Comparison of ENCODE assay signal across 8 cellular contexts in the genomic region with DNA sequence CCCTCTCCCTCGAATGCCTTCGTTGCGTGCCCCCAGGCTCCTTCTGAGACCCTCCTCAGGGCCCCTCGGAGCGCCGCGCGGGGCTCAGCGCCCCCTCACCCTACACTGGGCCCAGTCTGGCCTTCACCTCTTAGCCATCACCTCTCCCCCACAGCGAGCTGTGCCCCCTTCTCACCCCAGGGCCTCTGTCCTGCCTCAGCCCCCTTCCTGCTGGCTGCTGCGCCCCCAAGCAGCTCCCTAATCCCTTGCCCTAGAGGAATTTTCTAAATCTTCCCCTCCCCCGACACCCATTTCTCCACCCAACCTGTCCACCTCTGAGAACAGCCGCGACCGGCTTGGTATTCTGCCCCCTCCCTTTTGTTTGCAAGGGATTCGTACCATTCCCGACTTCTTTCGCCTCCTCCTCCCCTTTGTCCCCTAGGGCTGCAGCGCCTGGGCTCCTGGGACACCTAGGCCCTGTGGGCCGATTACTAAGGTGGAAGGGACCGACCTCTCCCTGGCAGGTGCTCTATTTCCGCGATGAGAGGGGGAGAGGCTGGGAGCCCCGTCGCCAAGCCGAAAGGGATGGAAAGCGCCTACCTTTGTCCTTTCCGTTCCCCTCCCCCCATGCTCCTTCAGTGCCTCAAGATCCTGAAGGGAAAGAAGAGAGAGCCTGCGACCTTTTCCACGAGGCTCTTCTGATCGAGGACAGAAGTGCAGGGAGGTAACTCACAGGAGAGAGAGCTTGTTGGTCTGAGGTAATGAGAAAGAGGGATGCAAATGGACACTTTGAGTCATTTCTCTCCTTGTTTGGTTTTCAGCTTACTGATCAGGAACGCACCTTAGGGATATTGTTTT. TPM values are rescaled to one million over a fixed set of nuclear protein-coding genes. Genes with fewer than 3 reads are reported as not detected.
DNase-seq lines count a peak whose midpoint lies in the region; FAIRE-seq and TF ChIP-seq lines count a peak whose summit lies in the region.

No MANE protein-coding gene starts in this region.

- peak overlapping the region; percentile 65 for H3K27ac ChIP-seq in OCI-LY3 (ENCODE audit: low read length)
- H3K27ac ChIP-seq in endothelial cell of umbilical vein (ENCODE audit: insufficient read depth, low read depth, low read length): no peak overlapping the region

- peaks cover 3% of the 10 kb centered on the region for H3K36me3 Mint-ChIP-seq in activated T-cell treated with anti-CD3 and anti-CD28 coated beads, Interleukin-2, amount 50 U/mL, for 24 hours (ENCODE audit: low read depth)
- H3K36me3 Mint-ChIP-seq in osteocyte (ENCODE audit: unreplicated experiment): peaks cover 3% of the 10 kb centered on the region

- no peaks in the 10 kb centered on the region for H3K9me3 Mint-ChIP-seq in activated T-cell treated with anti-CD3 and anti-CD28 coated beads, Interleukin-2, amount 50 U/mL, for 24 hours
- H3K9me3 Mint-ChIP-seq in osteocyte (ENCODE audit: unreplicated experiment): no peaks in the 10 kb centered on the region

- no peak for TF ChIP-seq POLR2A in endothelial cell of umbilical vein (IDR thresholded peaks at IDR 0.05; ENCODE audit: low read depth, low read length)

- peaks cover 33% of the 10 kb centered on the region for H3K4me1 ChIP-seq in OCI-LY3 (ENCODE audit: low read length)
- peaks cover 6% of the 10 kb centered on the region for H3K4me1 ChIP-seq in endothelial cell of umbilical vein (ENCODE audit: control insufficient read depth, extremely low read depth, insufficient read depth, low read length)

- no peak for DNase-seq in activated T-cell treated with anti-CD3 and anti-CD28 coated beads, Interleukin-2, amount 50 U/mL, for 24 hours
- DNase-seq in activated T-cell treated with anti-CD3 and anti-CD28 coated beads for 4 hours: no peak
- no peak for DNase-seq in endothelial cell of umbilical vein (ENCODE audit: low read depth, low spot score)
- no peak for DNase-seq in osteocyte (ENCODE audit: extremely low spot score, unreplicated experiment)
- no peak for DNase-seq in NCI-H1694 (lab: John Stamatoyannopoulos, UW)
- DNase-seq in 8988T: no peak
- DNase-seq in occipital lobe (lab: John Stamatoyannopoulos, UW): no peak

- H3K9me1 ChIP-seq in endothelial cell of umbilical vein (replicated peaks; ENCODE audit: control insufficient read depth, extremely low read depth, insufficient read depth, low read length): no peaks in the 10 kb centered on the region

- H3K4me2 ChIP-seq in OCI-LY3 (ENCODE audit: low read length) (peak overlapping the region; percentile 99), endothelial cell of umbilical vein (ENCODE audit: insufficient read depth, low read length) (no peak overlapping the region)

- H3K27me3 ChIP-seq in OCI-LY3 (ENCODE audit: low read depth, low read length) (no peaks in the 10 kb centered on the region), endothelial cell of umbilical vein (ENCODE audit: control insufficient read depth in 2 of 2, insufficient read depth in 2 of 2, low read length in 2 of 2) (no peaks in the 10 kb centered on the region)

- no peaks in the 10 kb centered on the region for H3K79me2 ChIP-seq in OCI-LY3 (ENCODE audit: low read length)
- H3K79me2 ChIP-seq in endothelial cell of umbilical vein (ENCODE audit: control insufficient read depth, insufficient read depth, low read length): no peaks in the 10 kb centered on the region

- H4K20me1 ChIP-seq in OCI-LY3 (ENCODE audit: insufficient read depth, low read length) (peaks cover 9% of the 10 kb centered on the region; the same call in 1 of the 2 replicates), endothelial cell of umbilical vein (replicated peaks; ENCODE audit: control insufficient read depth, extremely low read depth, insufficient read depth, low read length) (no peaks in the 10 kb centered on the region)

- dilution Hi-C loops in endothelial cell of umbilical vein (cut with MboI; ENCODE audit: extremely low pct_ligation_motif_present, low sequenced_read_pairs): no loop called here

- no peak for FAIRE-seq in endothelial cell of umbilical vein (lab: Jason Lieb, UNC)

- POLR2A ChIA-PET in endothelial cell of umbilical vein (lab: Charles Lee): no interaction called here

- intact Hi-C loops in endothelial cell of umbilical vein (cut with micrococcal nuclease): loop anchor here (2.0 kb wide), 1 partner anchor 21 kb away; no protein-coding TSS in a partner anchor

- CTCF ChIA-PET in endothelial cell of umbilical vein (lab: Charles Lee): interaction anchor here (1.8 to 7.7 kb wide), 2 partner anchors 98 to 209 kb away, joined by 8 to 47 read pairs; no protein-coding TSS in a partner anchor

- peak overlapping the region; percentile 93 for H3K27ac Mint-ChIP-seq in activated T-cell treated with anti-CD3 and anti-CD28 coated beads, Interleukin-2, amount 50 U/mL, for 24 hours
- H3K27ac Mint-ChIP-seq in osteocyte (ENCODE audit: unreplicated experiment): peak overlapping the region; percentile 42

- TF ChIP-seq CTCF in OCI-LY3 (IDR thresholded peaks at IDR 0.05; ENCODE audit: low read depth, low read length): no peak
- TF ChIP-seq CTCF in endothelial cell of umbilical vein (IDR thresholded peaks at IDR 0.05; ENCODE audit: extremely low read depth in 1 of 2, insufficient read depth in 1 of 2, low read depth in 1 of 2, low read length in 2 of 2): no peak
- TF ChIP-seq CTCF in osteocyte (IDR thresholded peaks at IDR 0.05): no peak

- H3K9ac ChIP-seq in OCI-LY3 (ENCODE audit: low read length): peak overlapping the region; percentile 94
- no peak overlapping the region for H3K9ac ChIP-seq in endothelial cell of umbilical vein (replicated peaks; ENCODE audit: extremely low read depth, insufficient read depth, low read length)

- H3K36me3 ChIP-seq in OCI-LY3 (replicated peaks; ENCODE audit: low read depth, low read length) (peaks cover 5% of the 10 kb centered on the region), endothelial cell of umbilical vein (ENCODE audit: control insufficient read depth in 2 of 2, extremely low read depth in 1 of 2, insufficient read depth in 2 of 2, low read length in 2 of 2) (no peaks in the 10 kb centered on the region)

- H3K4me3 Mint-ChIP-seq in activated T-cell treated with anti-CD3 and anti-CD28 coated beads, Interleukin-2, amount 50 U/mL, for 24 hours: peak overlapping the region; percentile 80
- H3K4me3 Mint-ChIP-seq in osteocyte (ENCODE audit: unreplicated experiment): peak overlapping the region; percentile 70

- H3K27me3 Mint-ChIP-seq in activated T-cell treated with anti-CD3 and anti-CD28 coated beads, Interleukin-2, amount 50 U/mL, for 24 hours: peaks cover 46% of the 10 kb centered on the region
- H3K27me3 Mint-ChIP-seq in osteocyte (ENCODE audit: unreplicated experiment): no peaks in the 10 kb centered on the region

- H3K4me1 Mint-ChIP-seq in activated T-cell treated with anti-CD3 and anti-CD28 coated beads, Interleukin-2, amount 50 U/mL, for 24 hours (ENCODE audit: low read depth): peaks cover 40% of the 10 kb centered on the region
- peaks cover 20% of the 10 kb centered on the region for H3K4me1 Mint-ChIP-seq in osteocyte (ENCODE audit: unreplicated experiment)

- BruUV-seq in endothelial cell of umbilical vein (replicated peaks; lab: Mats Ljungman, UMichigan): no TSS peak

- H3K4me3 ChIP-seq in OCI-LY3 (ENCODE audit: low read length) (peak overlapping the region; percentile 87), endothelial cell of umbilical vein (replicated peaks in 1 of 3; ENCODE audit: insufficient read depth in 1 of 3, low read depth in 1 of 3, low read length in 3 of 3) (no peak overlapping the region)

- H2AFZ ChIP-seq in OCI-LY3 (ENCODE audit: low read depth, low read length) (peak overlapping the region; percentile 49; the same call in 1 of the 2 replicates), endothelial cell of umbilical vein (ENCODE audit: low read depth, low read length) (peak overlapping the region; percentile 72)

- H3K9me3 ChIP-seq in OCI-LY3 (ENCODE audit: insufficient read depth, low read length) (no peaks in the 10 kb centered on the region), endothelial cell of umbilical vein (replicated peaks; ENCODE audit: control insufficient read depth, insufficient read depth, low read length) (no peaks in the 10 kb centered on the region)

TF ChIP-seq in endothelial cell of umbilical vein, 7 proteins besides CTCF, POLR2A, EP300 and RAD21 (continues in another document):
- TF ChIP-seq EZH2 (IDR thresholded peaks at IDR 0.05; ENCODE audit: borderline replicate concordance, low read depth, low read length, severe bottlenecking): no peak
- TF ChIP-seq, protein P1, sequence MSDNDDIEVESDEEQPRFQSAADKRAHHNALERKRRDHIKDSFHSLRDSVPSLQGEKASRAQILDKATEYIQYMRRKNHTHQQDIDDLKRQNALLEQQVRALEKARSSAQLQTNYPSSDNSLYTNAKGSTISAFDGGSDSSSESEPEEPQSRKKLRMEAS (IDR thresholded peaks at IDR 0.05; ENCODE audit: insufficient read depth, insufficient read length): no peak
- no peak for TF ChIP-seq POLR2AphosphoS5 (IDR thresholded peaks at IDR 0.05; ENCODE audit: insufficient read depth, low read depth, low read length)
- TF ChIP-seq JUN (IDR thresholded peaks at IDR 0.05; ENCODE audit: borderline replicate concordance, insufficient read depth, insufficient read length, low read depth): no peak
- no peak for TF ChIP-seq MYC (IDR thresholded peaks at IDR 0.05; ENCODE audit: low read depth, low read length)
- TF ChIP-seq FOS (IDR thresholded peaks at IDR 0.05; ENCODE audit: borderline replicate concordance, insufficient read depth, low read length): no peak

RNA-seq across cellular contexts. Expression of gene DLG3, which starts 10.9 kb away (rescaled TPM):
- total RNA-seq in endothelial cell of umbilical vein (2.4 and 3.2 TPM in 2 replicates), osteocyte (9.7 and 12.5 TPM in 2 replicates), occipital lobe (84.1 TPM)
- 0.89 and 1.2 TPM in 2 replicates for polyA plus RNA-seq in endothelial cell of umbilical vein
- polyA plus RNA-seq in endothelial cell of umbilical vein (2011; cell fraction: cytosol; rRNA removed): 1.2 and 1.3 TPM in 2 replicates
- polyA plus RNA-seq in endothelial cell of umbilical vein (2011; cell fraction: nucleus; rRNA removed): 3.1 and 3.5 TPM in 2 replicates
- 2.8 and 3.2 TPM in 2 replicates for polyA plus RNA-seq in endothelial cell of umbilical vein (2012)
- polyA minus RNA-seq in endothelial cell of umbilical vein: 2.7 and 3.4 TPM in 2 replicates
- polyA minus RNA-seq in endothelial cell of umbilical vein (2011; cell fraction: cytosol; rRNA and poly(A)+ RNA removed): 23.8 TPM
- 1.1 TPM in 2 replicates for polyA minus RNA-seq in endothelial cell of umbilical vein (2011; cell fraction: nucleus; rRNA and poly(A)+ RNA removed)

RNA-seq across cellular contexts. Expression of gene GDPD2, which starts 32.5 kb away (rescaled TPM):
- total RNA-seq in endothelial cell of umbilical vein (0.29 and 0.35 TPM in 2 replicates), osteocyte (not detected in 2 replicates), occipital lobe (2.5 TPM)
- 0.08 and 0.11 TPM in 2 replicates for polyA plus RNA-seq in endothelial cell of umbilical vein
- 0.03 TPM in 1 of 2 replicates, not detected in the other for polyA plus RNA-seq in endothelial cell of umbilical vein (2011; cell fraction: cytosol; rRNA removed)
- polyA plus RNA-seq in endothelial cell of umbilical vein (2011; cell fraction: nucleus; rRNA removed): 0.59 and 0.63 TPM in 2 replicates
- not detected in 2 replicates for polyA plus RNA-seq in endothelial cell of umbilical vein (2012)
- not detected in 2 replicates for polyA minus RNA-seq in endothelial cell of umbilical vein
- polyA minus RNA-seq in endothelial cell of umbilical vein (2011; cell fraction: cytosol; rRNA and poly(A)+ RNA removed): not detected
- 1.0 and 1.5 TPM in 2 replicates for polyA minus RNA-seq in endothelial cell of umbilical vein (2011; cell fraction: nucleus; rRNA and poly(A)+ RNA removed)
